Comparison of ENCODE assay signal across 16 cellular contexts in the genomic region with DNA sequence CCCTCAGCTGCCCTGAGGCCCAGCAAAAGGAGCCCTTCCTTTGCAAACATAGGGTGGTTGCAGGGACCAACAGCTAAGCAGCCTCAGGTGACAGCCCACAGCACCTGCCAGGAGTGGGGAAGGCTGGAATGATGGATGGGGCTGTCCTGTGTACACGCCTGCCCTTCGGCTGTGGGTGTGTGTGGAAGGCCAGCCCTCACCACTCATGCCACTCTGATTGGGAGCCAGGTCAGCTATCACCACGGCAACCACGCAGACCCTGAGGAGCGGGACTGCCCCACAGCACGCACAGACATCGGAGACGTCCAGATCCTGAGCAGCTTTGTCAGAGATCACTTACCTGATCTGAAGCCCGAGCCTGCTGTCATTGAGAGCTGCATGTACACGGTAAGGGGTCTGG. TPM values are rescaled to one million over a fixed set of nuclear protein-coding genes. Genes with fewer than 3 reads are reported as not detected.
DNase-seq lines count a peak whose midpoint lies in the region; ATAC-seq and TF ChIP-seq lines count a peak whose summit lies in the region.
"Had no signal": no experiment of that assay in that cellular context is flagged by ENCODE, and none has a peak within 500 bp of the region (broad histone marks: within the 10 kb centered on the region; RNA-seq: fewer than 3 reads in every experiment).

No MANE protein-coding gene starts in this region.

- no peaks in the 10 kb centered on the region for H3K27me3 ChIP-seq in SK-N-SH (ENCODE audit: insufficient read depth)

- H3K36me3 Mint-ChIP-seq in brain: no peaks in the 10 kb centered on the region
- H3K36me3 Mint-ChIP-seq in nephron progenitor cell (ENCODE audit: low read depth): no peaks in the 10 kb centered on the region
- H3K36me3 Mint-ChIP-seq: CD4-positive, CD25-positive, alpha-beta regulatory T cell had no signal

- peak overlapping the region in 1 of 2 experiments; percentile 83; a peak in 2 of 4 replicates for H3K27ac ChIP-seq in SK-N-SH (ENCODE audit: low read depth in 2 of 2, low read length in 1 of 2)

- H3K9me3 Mint-ChIP-seq in brain (no peaks in the 10 kb centered on the region), nephron progenitor cell (no peaks in the 10 kb centered on the region)
- H3K9me3 Mint-ChIP-seq: CD4-positive, CD25-positive, alpha-beta regulatory T cell had no signal

- H3K4me3 Mint-ChIP-seq in brain (no peak overlapping the region), nephron progenitor cell (no peak overlapping the region)
- H3K4me3 Mint-ChIP-seq: CD4-positive, CD25-positive, alpha-beta regulatory T cell had no signal

- H3K9me3 ChIP-seq in SK-N-SH: no peaks in the 10 kb centered on the region

- WGBS in SK-N-SH (ENCODE audit: low lambda C conversion rate): 0% methylated on average over 1 of the region's 10 CpGs

- DNase-seq in SK-N-SH (peak; percentile 78), nephron progenitor cell (peak; percentile 70), NOMO-1 (lab: John Stamatoyannopoulos, UW; ENCODE audit: unreplicated experiment in 2 of 2) (no peak), HuH-7 (ENCODE audit: low spot score) (no peak)
- DNase-seq: AML-193; Calu3; CD4-positive, CD25-positive, alpha-beta regulatory T cell; IMR-90; NCI-H1694 treated with DMSO at 0.1 percent for 48 hours; NCI-H2171; PC-3 had no signal

- peaks cover 69% of the 10 kb centered on the region for H3K4me1 Mint-ChIP-seq in brain
- H3K4me1 Mint-ChIP-seq in nephron progenitor cell: peaks cover 63% of the 10 kb centered on the region
- H3K4me1 Mint-ChIP-seq: CD4-positive, CD25-positive, alpha-beta regulatory T cell had no signal

- POLR2A ChIA-PET in SK-N-SH (lab: Yijun Ruan, JAX): interaction anchor here (0.8 to 1.1 kb wide), 2 partner anchors 48 to 81 kb away, joined by 3 read pairs; no protein-coding TSS in a partner anchor

- peaks cover 0 to 53% of the 10 kb centered on the region in 2 experiments; a peak in 3 of 4 replicates for H3K4me1 ChIP-seq in SK-N-SH (ENCODE audit: control insufficient read depth in 1 of 2, insufficient read depth in 2 of 2, low read depth in 1 of 2, low read length in 1 of 2)

- H3K4me3 ChIP-seq in SK-N-SH (ENCODE audit: low read depth in 2 of 2, low read length in 1 of 2): no peak overlapping the region
- H3K4me3 ChIP-seq: GM12878 had no signal

- TF ChIP-seq CTCF in SK-N-SH (IDR thresholded peaks at IDR 0.05) (no peak), brain (conservative IDR thresholded peaks at IDR 0.05) (no peak), nephron progenitor cell (IDR thresholded peaks at IDR 0.05) (no peak)

- H2AFZ ChIP-seq in SK-N-SH (ENCODE audit: low read depth): no peak overlapping the region

- no peaks in the 10 kb centered on the region for H4K20me1 ChIP-seq in SK-N-SH (ENCODE audit: insufficient read depth)

- H3K79me2 ChIP-seq in SK-N-SH (ENCODE audit: insufficient read depth): no peaks in the 10 kb centered on the region

- no peaks in the 10 kb centered on the region for H3K36me3 ChIP-seq in SK-N-SH (replicated peaks in 1 of 2; ENCODE audit: control insufficient read depth in 1 of 2, insufficient read depth in 2 of 2, low read length in 1 of 2)

- no peaks in the 10 kb centered on the region for H3K9me2 ChIP-seq in SK-N-SH

- ATAC-seq in SK-N-SH treated with all-trans-retinoic acid at 6 μM for 48 hours: no peak; the same call in 2 of the 3 replicates
- no peak for ATAC-seq in GM21723 (IDR thresholded peaks at IDR 0.05; ENCODE audit: unreplicated experiment)
- ATAC-seq: GM12878, HCT116, PC-3 had no signal

- no peak overlapping the region for H3K4me2 ChIP-seq in SK-N-SH

- TF ChIP-seq EP300 in SK-N-SH (IDR thresholded peaks at IDR 0.05; ENCODE audit: borderline replicate concordance in 1 of 2, low read depth in 1 of 2, low read length in 1 of 2): peak in 1 of 2 experiments; percentile 35; a peak in 1 of 4 replicates

- no peaks in the 10 kb centered on the region for H3F3A ChIP-seq in SK-N-SH (replicated peaks; ENCODE audit: insufficient read depth)

- H3K27ac Mint-ChIP-seq in brain (peak overlapping the region; percentile 1 to 99 (median 93)), nephron progenitor cell (peak overlapping the region; percentile 94)
- H3K27ac Mint-ChIP-seq: CD4-positive, CD25-positive, alpha-beta regulatory T cell had no signal

- H3K9ac ChIP-seq in SK-N-SH: no peak overlapping the region

- H3K27me3 Mint-ChIP-seq in brain (no peaks in the 10 kb centered on the region), nephron progenitor cell (ENCODE audit: low read depth, poor library complexity) (peaks cover 7% of the 10 kb centered on the region)

- TF ChIP-seq RAD21 in SK-N-SH (IDR thresholded peaks at IDR 0.05; ENCODE audit: low read length): no peak

- CTCF ChIA-PET in SK-N-SH (lab: Yijun Ruan, JAX): interaction anchor here (0.6 to 3.0 kb wide), 12 partner anchors 11 to 409 kb away, joined by 3 to 16 read pairs (median 4); partner anchors contain the start of gene PIPOX

TF ChIP-seq in SK-N-SH, 30 proteins besides CTCF, POLR2A, EP300 and RAD21 (continues in another document):
- TF ChIP-seq, protein P1, sequence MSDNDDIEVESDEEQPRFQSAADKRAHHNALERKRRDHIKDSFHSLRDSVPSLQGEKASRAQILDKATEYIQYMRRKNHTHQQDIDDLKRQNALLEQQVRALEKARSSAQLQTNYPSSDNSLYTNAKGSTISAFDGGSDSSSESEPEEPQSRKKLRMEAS (IDR thresholded peaks at IDR 0.05; ENCODE audit: low read depth): no peak
- TF ChIP-seq MEF2A (IDR thresholded peaks at IDR 0.05; ENCODE audit: borderline replicate concordance, low read depth) (no peak), CHD2 (IDR thresholded peaks at IDR 0.05; ENCODE audit: low read length, partially characterized antibody) (peak; percentile 24), REST (IDR thresholded peaks at IDR 0.05; ENCODE audit: low read depth, low read length) (no peak)

TF ChIP-seq in SK-N-SH treated with all-trans-retinoic acid at 6 μM for 48 hours, 23 proteins besides CTCF, POLR2A, EP300 and RAD21 (continues in another document):
- TF ChIP-seq ISL1 (CRISPR knock-in tag; IDR thresholded peaks at IDR 0.05) (no peak), ZFP3 (CRISPR knock-in tag; IDR thresholded peaks at IDR 0.05) (no peak), ESRRG (CRISPR knock-in tag; IDR thresholded peaks at IDR 0.05) (no peak), ZNF70 (CRISPR knock-in tag; IDR thresholded peaks at IDR 0.05) (no peak)
- TF ChIP-seq, protein P2, sequence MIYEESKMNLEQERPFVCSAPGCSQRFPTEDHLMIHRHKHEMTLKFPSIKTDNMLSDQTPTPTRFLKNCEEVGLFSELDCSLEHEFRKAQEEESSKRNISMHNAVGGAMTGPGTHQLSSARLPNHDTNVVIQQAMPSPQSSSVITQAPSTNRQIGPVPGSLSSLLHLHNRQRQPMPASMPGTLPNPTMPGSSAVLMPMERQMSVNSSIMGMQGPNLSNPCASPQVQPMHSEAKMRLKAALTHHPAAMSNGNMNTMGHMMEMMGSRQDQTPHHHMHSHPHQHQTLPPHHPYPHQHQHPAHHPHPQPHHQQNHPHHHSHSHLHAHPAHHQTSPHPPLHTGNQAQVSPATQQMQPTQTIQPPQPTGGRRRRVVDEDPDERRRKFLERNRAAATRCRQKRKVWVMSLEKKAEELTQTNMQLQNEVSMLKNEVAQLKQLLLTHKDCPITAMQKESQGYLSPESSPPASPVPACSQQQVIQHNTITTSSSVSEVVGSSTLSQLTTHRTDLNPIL (CRISPR knock-in tag; IDR thresholded peaks at IDR 0.05; ENCODE audit: low read depth): no peak
- TF ChIP-seq, protein P3, sequence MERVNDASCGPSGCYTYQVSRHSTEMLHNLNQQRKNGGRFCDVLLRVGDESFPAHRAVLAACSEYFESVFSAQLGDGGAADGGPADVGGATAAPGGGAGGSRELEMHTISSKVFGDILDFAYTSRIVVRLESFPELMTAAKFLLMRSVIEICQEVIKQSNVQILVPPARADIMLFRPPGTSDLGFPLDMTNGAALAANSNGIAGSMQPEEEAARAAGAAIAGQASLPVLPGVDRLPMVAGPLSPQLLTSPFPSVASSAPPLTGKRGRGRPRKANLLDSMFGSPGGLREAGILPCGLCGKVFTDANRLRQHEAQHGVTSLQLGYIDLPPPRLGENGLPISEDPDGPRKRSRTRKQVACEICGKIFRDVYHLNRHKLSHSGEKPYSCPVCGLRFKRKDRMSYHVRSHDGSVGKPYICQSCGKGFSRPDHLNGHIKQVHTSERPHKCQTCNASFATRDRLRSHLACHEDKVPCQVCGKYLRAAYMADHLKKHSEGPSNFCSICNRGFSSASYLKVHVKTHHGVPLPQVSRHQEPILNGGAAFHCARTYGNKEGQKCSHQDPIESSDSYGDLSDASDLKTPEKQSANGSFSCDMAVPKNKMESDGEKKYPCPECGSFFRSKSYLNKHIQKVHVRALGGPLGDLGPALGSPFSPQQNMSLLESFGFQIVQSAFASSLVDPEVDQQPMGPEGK (CRISPR knock-in tag; IDR thresholded peaks at IDR 0.05; ENCODE audit: borderline replicate concordance): no peak

RNA-seq across cellular contexts. Expression of gene PIPOX, which starts 11.9 kb away (rescaled TPM):
- 0.31 and 0.55 TPM in 2 replicates for polyA plus RNA-seq in SK-N-SH (2012; rRNA removed)
- polyA plus RNA-seq in SK-N-SH (2012; cell fraction: cytosol; rRNA removed): 0.22 and 0.26 TPM in 2 replicates
- 1.8 and 2.6 TPM in 2 replicates for polyA plus RNA-seq in SK-N-SH (2012; cell fraction: nucleus; rRNA removed)
- polyA plus RNA-seq in brain (ENCODE audit: insufficient read depth, low read depth, low replicate concordance): 12.4 TPM

RNA-seq across cellular contexts. Expression of gene SEZ6, which starts 49.0 kb away (rescaled TPM):
- polyA plus RNA-seq in SK-N-SH (2012; rRNA removed) (0.12 and 0.37 TPM in 2 replicates), brain (ENCODE audit: insufficient read depth, low read depth, low replicate concordance) (64.1 TPM)
- 0.19 and 0.43 TPM in 2 replicates for polyA plus RNA-seq in SK-N-SH (2012; cell fraction: cytosol; rRNA removed)
- polyA plus RNA-seq in SK-N-SH (2012; cell fraction: nucleus; rRNA removed): 0.34 and 0.36 TPM in 2 replicates
- polyA plus RNA-seq: IMR-90 had no signal

Comparison
In these comparisons a context has a peak if more than half of its experiments do, and no peak if none do; other contexts are left out.
1. DNase-seq: peak in SK-N-SH (single experiment) and nephron progenitor cell (single experiment); none in NOMO-1 (0 of 2) and HuH-7 (single experiment).
2. RNA of gene SEZ6, which starts 49.0 kb away (polyA plus RNA-seq): 64.1 TPM in brain (single experiment); 0.12 to 0.43 TPM in SK-N-SH; every median in the first group is over 10 times any median in the second.